Comparison of ENCODE assay signal across 8 cellular contexts in the genomic region with DNA sequence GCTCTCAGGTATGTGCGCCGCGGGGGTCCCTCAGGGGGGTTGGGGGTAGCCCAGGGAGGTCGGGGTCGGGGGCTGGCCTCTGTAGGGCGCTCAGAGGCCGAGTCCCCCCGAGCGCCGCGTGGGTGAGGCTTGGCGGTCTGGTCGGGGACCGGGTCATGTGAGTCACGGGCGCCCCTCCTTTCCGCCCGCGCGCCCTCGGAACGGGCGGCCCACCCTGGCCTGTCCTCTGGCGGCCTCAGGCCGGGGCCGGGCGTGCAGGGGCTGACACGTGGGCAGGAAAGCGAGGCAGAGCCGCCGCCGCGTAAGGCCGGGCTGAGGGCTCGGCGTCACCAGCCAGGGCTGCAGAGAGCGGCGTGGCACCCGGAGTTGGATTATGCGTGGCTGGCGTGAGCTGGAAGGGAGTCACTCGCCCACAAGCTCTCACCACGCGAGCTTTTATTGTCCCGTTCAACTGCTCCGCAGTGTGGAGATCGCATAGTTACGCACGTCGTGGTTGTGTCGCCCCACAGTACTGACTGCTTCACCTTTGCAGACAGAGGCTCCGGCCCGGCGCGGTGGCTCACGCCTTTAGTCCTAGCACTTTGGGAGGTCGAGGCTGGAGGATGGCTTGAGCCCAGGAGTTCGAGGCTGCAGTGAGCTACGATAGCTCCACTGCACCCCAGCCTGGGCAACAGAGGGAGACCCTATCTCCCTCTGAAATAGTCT. TPM values are rescaled to one million over a fixed set of nuclear protein-coding genes. Genes with fewer than 3 reads are reported as not detected.
DNase-seq lines count a peak whose midpoint lies in the region; ATAC-seq and TF ChIP-seq lines count a peak whose summit lies in the region.

No MANE protein-coding gene starts in this region.

- peak; percentile 83 for DNase-seq in NCI-H82 (lab: John Stamatoyannopoulos, UW)
- DNase-seq in activated CD8-positive, alpha-beta memory T cell treated with anti-CD3 and anti-CD28 coated beads, Interleukin-2, amount 10 ng/mL, durations not matched to agents 7 days and 5 days = peak; percentile 88
- peak; percentile 45 to 72 for DNase-seq in mesothelial cell of epicardium (ENCODE audit: low spot score in 2 of 2, unreplicated experiment in 2 of 2)
- DNase-seq in stimulated activated CD8-positive, alpha-beta memory T cell treated with anti-CD3 and anti-CD28 coated beads, Interleukin-2, amount 100 ng/mL, for 1 hour (ENCODE audit: low read depth in 2 of 2) = peak; percentile 59 to 64

- H3K9me3 ChIP-seq in endocrine pancreas (ENCODE audit: control insufficient read depth, low read length) = no peaks in the 10 kb centered on the region

- no peak for TF ChIP-seq CTCF in mesothelial cell of epicardium (IDR thresholded peaks at IDR 0.05; ENCODE audit: unreplicated experiment)

- H3K79me2 ChIP-seq in ACC112 (ENCODE audit: control insufficient read depth, insufficient read depth, low read length, unreplicated experiment) = peaks cover 65% of the 10 kb centered on the region

- peaks cover 37% of the 10 kb centered on the region for H3K36me3 Mint-ChIP-seq in activated CD8-positive, alpha-beta memory T cell treated with anti-CD3 and anti-CD28 coated beads, Interleukin-2, amount 10 ng/mL, durations not matched to agents 7 days and 5 days
- H3K36me3 Mint-ChIP-seq in mesothelial cell of epicardium = peaks cover 19% of the 10 kb centered on the region

- H2AFZ ChIP-seq in ACC112 (ENCODE audit: low read length, unreplicated experiment) = peak overlapping the region; percentile 68

- peaks cover 47% of the 10 kb centered on the region for H3K4me1 Mint-ChIP-seq in activated CD8-positive, alpha-beta memory T cell treated with anti-CD3 and anti-CD28 coated beads, Interleukin-2, amount 10 ng/mL, durations not matched to agents 7 days and 5 days
- H3K4me1 Mint-ChIP-seq in mesothelial cell of epicardium = peaks cover 34% of the 10 kb centered on the region

- no peaks in the 10 kb centered on the region for H3K27me3 ChIP-seq in ACC112 (ENCODE audit: insufficient read depth, low read length)
- no peaks in the 10 kb centered on the region for H3K27me3 ChIP-seq in endocrine pancreas (ENCODE audit: control insufficient read depth, insufficient read depth, low read length)

- H3K27ac ChIP-seq in ACC112 (ENCODE audit: low read depth, low read length) = peak overlapping the region; percentile 95

- peak; percentile 41 for ATAC-seq in GM18519 (IDR thresholded peaks at IDR 0.05; ENCODE audit: low FRiP score, unreplicated experiment)
- ATAC-seq in HG03039 (IDR thresholded peaks at IDR 0.05; ENCODE audit: unreplicated experiment) = peak; percentile 48
- peak; percentile 61 for ATAC-seq in activated CD8-positive, alpha-beta memory T cell treated with anti-CD3 and anti-CD28 coated beads, Interleukin-2, amount 10 ng/mL, durations not matched to agents 7 days and 5 days

- H3K4me3 Mint-ChIP-seq in activated CD8-positive, alpha-beta memory T cell treated with anti-CD3 and anti-CD28 coated beads, Interleukin-2, amount 10 ng/mL, durations not matched to agents 7 days and 5 days = peak overlapping the region; percentile 87
- peak overlapping the region; percentile 80 for H3K4me3 Mint-ChIP-seq in mesothelial cell of epicardium

- peak overlapping the region; percentile 89 for H3K27ac Mint-ChIP-seq in activated CD8-positive, alpha-beta memory T cell treated with anti-CD3 and anti-CD28 coated beads, Interleukin-2, amount 10 ng/mL, durations not matched to agents 7 days and 5 days
- peak overlapping the region; percentile 90 for H3K27ac Mint-ChIP-seq in mesothelial cell of epicardium

- H3K4me1 ChIP-seq in ACC112 (ENCODE audit: control insufficient read depth, insufficient read depth, low read length, unreplicated experiment) (peaks cover 18% of the 10 kb centered on the region), endocrine pancreas (ENCODE audit: control insufficient read depth, insufficient read depth, low read length) (peaks cover 12% of the 10 kb centered on the region)

- H3K27me3 Mint-ChIP-seq in activated CD8-positive, alpha-beta memory T cell treated with anti-CD3 and anti-CD28 coated beads, Interleukin-2, amount 10 ng/mL, durations not matched to agents 7 days and 5 days = no peaks in the 10 kb centered on the region
- H3K27me3 Mint-ChIP-seq in mesothelial cell of epicardium (ENCODE audit: low read depth) = no peaks in the 10 kb centered on the region

- no peaks in the 10 kb centered on the region for H3K9me3 Mint-ChIP-seq in activated CD8-positive, alpha-beta memory T cell treated with anti-CD3 and anti-CD28 coated beads, Interleukin-2, amount 10 ng/mL, durations not matched to agents 7 days and 5 days (ENCODE audit: low read depth)
- H3K9me3 Mint-ChIP-seq in mesothelial cell of epicardium = peaks cover 6% of the 10 kb centered on the region

- H3K36me3 ChIP-seq in ACC112 (ENCODE audit: insufficient read depth, low read length) (peaks cover 14% of the 10 kb centered on the region; the same call in 1 of the 2 replicates), endocrine pancreas (ENCODE audit: control insufficient read depth, insufficient read depth, low read length) (no peaks in the 10 kb centered on the region)

- H3K4me3 ChIP-seq in ACC112 (ENCODE audit: low read depth, low read length) (peak overlapping the region; percentile 85), endocrine pancreas (ENCODE audit: control insufficient read depth, insufficient read depth, low read length) (no peak overlapping the region)

- H3K9ac ChIP-seq in endocrine pancreas (ENCODE audit: control insufficient read depth, insufficient read depth, low read length) = peak overlapping the region; percentile 2

- CTCF ChIA-PET in activated CD8-positive, alpha-beta memory T cell treated with anti-CD3 and anti-CD28 coated beads, Interleukin-2, amount 10 ng/mL, durations not matched to agents 7 days and 5 days (lab: Charles Lee) = interaction anchor here (0.9 to 1.2 kb wide), 3 partner anchors 9 to 156 kb away, joined by 3 to 5 read pairs (median 3); no protein-coding TSS in a partner anchor

RNA-seq across cellular contexts. Expression of gene SHLD2, which starts 0.4 kb away (rescaled TPM):
- 10 to 100 TPM; 31.1 to 36.4 TPM for total RNA-seq in activated CD8-positive, alpha-beta memory T cell treated with anti-CD3 and anti-CD28 coated beads, Interleukin-2, amount 10 ng/mL, durations not matched to agents 7 days and 5 days
- total RNA-seq in mesothelial cell of epicardium = 22.4 to 24.1 TPM (median 23.2 TPM) in 3 replicates

RNA-seq across cellular contexts. Expression of gene GLUD1, which starts 0.8 kb away (rescaled TPM):
- total RNA-seq in activated CD8-positive, alpha-beta memory T cell treated with anti-CD3 and anti-CD28 coated beads, Interleukin-2, amount 10 ng/mL, durations not matched to agents 7 days and 5 days = 100 to 1,000 TPM in 1 of 2 experiments, 10 to 100 TPM in 1; 85.8 to 111 TPM
- 50.9 to 53.3 TPM (median 52.3 TPM) in 3 replicates for total RNA-seq in mesothelial cell of epicardium
